In genomic region chr10:58632211-58632610, GRCh38 we compare ENCODE assay signal across 21 cellular contexts.
"Had no signal": no experiment of that assay in that cellular context is flagged by ENCODE, and none has a peak within 500 bp of the region (broad histone marks: within the 10 kb centered on the region; RNA-seq: fewer than 3 reads in every experiment).

No MANE protein-coding gene starts in this region.

- H3K4me1 ChIP-seq: adrenal gland had no signal

- ATAC-seq: activated CD8-positive, alpha-beta T cell treated with anti-CD3 and anti-CD28 coated beads, Interleukin-2, amount 10 ng/mL, durations not matched to agents 7 days and 5 days; PC-3; SK-N-SH treated with all-trans-retinoic acid at 6 μM for 48 hours had no signal

- H3K4me3 ChIP-seq: adrenal gland, SJSA1 had no signal

- H3K27ac ChIP-seq: adrenal gland, SJSA1 had no signal

- H3K27me3 ChIP-seq: adrenal gland, SJSA1 had no signal

- DNase-seq: activated CD4-positive, alpha-beta T cell treated with anti-CD3 and anti-CD28 coated beads for 48 hours; activated CD4-positive, alpha-beta T cell treated with anti-CD3 and anti-CD28 coated beads, Interleukin-2, amount 50 U/mL, for 4 hours; activated CD4-positive, CD25-positive, alpha-beta regulatory T cell treated with anti-CD3 and anti-CD28 coated beads, Interleukin-2, amount 50 U/mL, for 72 hours; activated CD8-positive, alpha-beta memory T cell treated with anti-CD3 and anti-CD28 coated beads, Interleukin-2, amount 50 U/mL, for 48 hours; activated CD8-positive, alpha-beta T cell treated with anti-CD3 and anti-CD28 coated beads, Interleukin-2, amount 10 ng/mL, durations not matched to agents 7 days and 5 days; activated naive CD4-positive, alpha-beta T cell treated with anti-CD3 and anti-CD28 coated beads, Interleukin-2, amount 50 U/mL, for 16 hours; activated naive CD8-positive, alpha-beta T cell treated with anti-CD3 and anti-CD28 coated beads, Interleukin-2, amount 10 ng/mL, durations not matched to agents 7 days and 5 days; activated T-cell treated with anti-CD3 and anti-CD28 coated beads, Interleukin-2, amount 50 U/mL, for 1 hour; adrenal gland; anterior cingulate cortex; Kasumi-1; NCI-H1048; NCI-H146; NCI-H187 treated with DMSO at 0.1 percent for 48 hours; NCI-H345; NCI-H510A treated with DMSO at 0.1 percent for 48 hours; NCI-H69; PC-3; SHP77 had no signal

- H3K36me3 ChIP-seq: adrenal gland, SJSA1 had no signal

- H3K9me3 ChIP-seq: adrenal gland, SJSA1 had no signal
